ENCODE assay signal across 15 cellular contexts in genomic region chr4:186808635-186809018, GRCh38.
DNase-seq lines count a peak whose midpoint lies in the region; ATAC-seq, FAIRE-seq and TF ChIP-seq lines count a peak whose summit lies in the region.
"Had no signal": no experiment of that assay in that cellular context is flagged by ENCODE, and none has a peak within 500 bp of the region (broad histone marks: within the 10 kb centered on the region; RNA-seq: fewer than 3 reads in every experiment).

No MANE protein-coding gene starts in this region.

- no peaks in the 10 kb centered on the region for H3K79me2 ChIP-seq in K562 (ENCODE audit: control insufficient read depth, insufficient read depth, low read length)
- H3K79me2 ChIP-seq: parathyroid adenoma had no signal

- DNase-seq in AG08396 (ENCODE audit: low spot score) (peak; percentile 26), HFFc6 (peak; percentile 81), K562 (ENCODE audit: extremely low read depth in 1 of 4, low spot score in 3 of 4) (peak in 3 of 4 experiments; percentile 23 to 82 (median 44)), kidney (no peak), esophagus muscularis mucosa (ENCODE audit: extremely low spot score) (no peak), lower lobe of right lung (no peak), stomach (no peak), lower leg skin (ENCODE audit: low spot score in 2 of 2) (no peak)
- DNase-seq: activated CD4-positive, alpha-beta T cell treated with anti-CD3 and anti-CD28 coated beads, Interleukin-2, amount 50 U/mL, for 48 hours; NCI-H2029 treated with DMSO at 0.1 percent for 48 hours; NK-92 treated with Interleukin-12 subunit alpha and Interleukin-12 subunit beta, amount 100 ng/mL, for 24 hours; stimulated activated CD4-positive, alpha-beta T cell treated with anti-CD3 and anti-CD28 coated beads, Interleukin-4, amount 100 ng/mL, for 1 hour; stimulated activated naive CD8-positive, alpha-beta T cell treated with anti-CD3 and anti-CD28 coated beads, Interleukin-15, Interleukin-2, amounts not matched to agents 100 U/mL and 50 U/mL, for 24 hours had no signal

- H3K9ac ChIP-seq in K562 (ENCODE audit: insufficient read depth in 1 of 2, low read depth in 2 of 2, low read length in 2 of 2): peak overlapping the region in 1 of 2 experiments; percentile 15; a peak in 2 of 4 replicates
- no peak overlapping the region for H3K9ac ChIP-seq in kidney (ENCODE audit: low read length in 2 of 2)
- H3K9ac ChIP-seq: parathyroid adenoma had no signal

- peaks cover 43% of the 10 kb centered on the region for H3K4me1 Mint-ChIP-seq in HFFc6 (ENCODE audit: low read depth)

- intact Hi-C loops in K562 (cut with micrococcal nuclease): no loop called here
- intact Hi-C loops in kidney (cut with DNase I): no loop called here
- intact Hi-C loops in esophagus muscularis mucosa (cut with DNase I): no loop called here
- intact Hi-C loops in lower lobe of right lung (cut with DNase I): no loop called here
- intact Hi-C loops in stomach (cut with DNase I; ENCODE audit: low total_unique reads): no loop called here
- intact Hi-C loops in lower leg skin (cut with DNase I; ENCODE audit: low total_unique reads): no loop called here

- ATAC-seq in K562 (peak; percentile 92), lower lobe of right lung (no peak)
- ATAC-seq: stimulated activated naive CD8-positive, alpha-beta T cell treated with anti-CD3 and anti-CD28 coated beads, Interleukin-15, Interleukin-2, amounts not matched to agents 100 U/mL and 50 U/mL, for 24 hours had no signal

- H3K4me3 Mint-ChIP-seq in HFFc6: peak overlapping the region; percentile 42

- H3K9me3 ChIP-seq in K562 (replicated peaks; ENCODE audit: control insufficient read depth, insufficient read depth, low read depth, low read length) (no peaks in the 10 kb centered on the region), kidney (ENCODE audit: control insufficient read depth in 1 of 2, low read length in 2 of 2) (no peaks in the 10 kb centered on the region), esophagus muscularis mucosa (no peaks in the 10 kb centered on the region), lower lobe of right lung (no peaks in the 10 kb centered on the region), stomach (peaks cover 0 to 7% (median 0%) of the 10 kb centered on the region in 4 donors)

- H3K4me1 ChIP-seq in K562 (replicated peaks in 1 of 2; ENCODE audit: control insufficient read depth in 2 of 2, insufficient read depth in 2 of 2, low read length in 2 of 2) (peaks cover 3 to 11% of the 10 kb centered on the region in 2 experiments; a peak in 2 of 5 replicates), kidney (ENCODE audit: control insufficient read depth in 1 of 2, insufficient read depth in 1 of 2, low read depth in 1 of 2, low read length in 2 of 2) (peaks cover 9 to 14% of the 10 kb centered on the region in 2 donors), esophagus muscularis mucosa (no peaks in the 10 kb centered on the region), lower lobe of right lung (no peaks in the 10 kb centered on the region), stomach (no peaks in the 10 kb centered on the region)
- H3K4me1 ChIP-seq: parathyroid adenoma had no signal

- peak overlapping the region; percentile 81 for H2AFZ ChIP-seq in K562 (ENCODE audit: low read depth, low read length)
- H2AFZ ChIP-seq: parathyroid adenoma had no signal

- H3K36me3 ChIP-seq in K562 (ENCODE audit: control insufficient read depth, insufficient read depth, low read length) (no peaks in the 10 kb centered on the region; the same call in 2 of the 3 replicates), kidney (ENCODE audit: control insufficient read depth in 1 of 2, insufficient read depth in 2 of 2, low read length in 2 of 2) (no peaks in the 10 kb centered on the region), esophagus muscularis mucosa (no peaks in the 10 kb centered on the region), lower lobe of right lung (no peaks in the 10 kb centered on the region), stomach (no peaks in the 10 kb centered on the region)

- peak overlapping the region; percentile 59 for H3K27ac ChIP-seq in K562 (ENCODE audit: extremely low read depth, low read depth, low read length)
- peak overlapping the region; percentile 35 to 65 for H3K27ac ChIP-seq in kidney (ENCODE audit: low read depth in 2 of 2, low read length in 2 of 2)
- H3K27ac ChIP-seq in esophagus muscularis mucosa (replicated peaks in 1 of 4): no peak overlapping the region
- no peak overlapping the region for H3K27ac ChIP-seq in lower lobe of right lung
- H3K27ac ChIP-seq in stomach: no peak overlapping the region
- H3K27ac ChIP-seq: C4-2B, parathyroid adenoma had no signal

- H3K27me3 Mint-ChIP-seq in HFFc6 (ENCODE audit: insufficient read depth): no peaks in the 10 kb centered on the region

- in situ Hi-C loops in K562 (cut with MboI): no loop called here

- peak overlapping the region; percentile 59 for H3K4me2 ChIP-seq in K562 (ENCODE audit: insufficient read depth, low read length)

- no peaks in the 10 kb centered on the region for H3K27me3 ChIP-seq in K562 (ENCODE audit: control insufficient read depth in 2 of 2, insufficient read depth in 2 of 2, low read length in 2 of 2)
- H3K27me3 ChIP-seq in esophagus muscularis mucosa: no peaks in the 10 kb centered on the region
- no peaks in the 10 kb centered on the region for H3K27me3 ChIP-seq in lower lobe of right lung (ENCODE audit: low read depth)
- H3K27me3 ChIP-seq in stomach: no peaks in the 10 kb centered on the region

- no peak overlapping the region for H3K4me3 ChIP-seq in K562
- peak overlapping the region; percentile 29 to 50 for H3K4me3 ChIP-seq in kidney (ENCODE audit: low read length in 2 of 2)
- H3K4me3 ChIP-seq in esophagus muscularis mucosa: no peak overlapping the region
- no peak overlapping the region for H3K4me3 ChIP-seq in lower lobe of right lung
- H3K4me3 ChIP-seq in stomach: no peak overlapping the region
- H3K4me3 ChIP-seq in lower leg skin (ENCODE audit: low read depth, poor library complexity, severe bottlenecking): no peak overlapping the region

- no peaks in the 10 kb centered on the region for H3K9me3 Mint-ChIP-seq in HFFc6

- TF ChIP-seq CTCF in HFFc6 (IDR thresholded peaks at IDR 0.05): no peak
- TF ChIP-seq CTCF in K562 (IDR thresholded peaks at IDR 0.05 in 2 of 3, conservative IDR thresholded peaks at IDR 0.05 in 1 of 3; ENCODE audit: insufficient read depth in 2 of 3, low read depth in 1 of 3, low read length in 3 of 3): no peak
- no peak for TF ChIP-seq CTCF in kidney (IDR thresholded peaks at IDR 0.05; ENCODE audit: borderline replicate concordance, extremely low read depth, insufficient read depth)
- no peak for TF ChIP-seq CTCF in esophagus muscularis mucosa (IDR thresholded peaks at IDR 0.05)
- TF ChIP-seq CTCF in lower lobe of right lung (IDR thresholded peaks at IDR 0.05): no peak
- no peak for TF ChIP-seq CTCF in stomach (IDR thresholded peaks at IDR 0.05)
- TF ChIP-seq CTCF in lower leg skin (IDR thresholded peaks at IDR 0.05): no peak

- TF ChIP-seq POLR2A in K562 (conservative IDR thresholded peaks at IDR 0.05) (no peak), esophagus muscularis mucosa (IDR thresholded peaks at IDR 0.05; ENCODE audit: low read depth) (no peak), stomach (IDR thresholded peaks at IDR 0.05) (no peak), lower leg skin (IDR thresholded peaks at IDR 0.05) (no peak)

- POLR2A ChIA-PET in K562 (lab: Yijun Ruan, JAX): interaction anchor here (0.8 kb wide), 1 partner anchor 46 kb away, joined by 3 read pairs; no protein-coding TSS in a partner anchor

- TF ChIP-seq RAD21 in K562 (CRISPR knock-in tag; conservative IDR thresholded peaks at IDR 0.05 in 1 of 2, IDR thresholded peaks at IDR 0.05 in 1 of 2): no peak

- TF ChIP-seq EP300 in K562 (IDR thresholded peaks at IDR 0.05; ENCODE audit: low read length): no peak; the same call in 1 of the 2 replicates
- no peak for TF ChIP-seq EP300 in esophagus muscularis mucosa (IDR thresholded peaks at IDR 0.05)
- no peak for TF ChIP-seq EP300 in stomach (IDR thresholded peaks at IDR 0.05)

- no TSS peak for BruUV-seq in K562 (replicated peaks; lab: Mats Ljungman, UMichigan)

- H4K20me1 ChIP-seq in K562 (replicated peaks; ENCODE audit: control insufficient read depth, insufficient read depth, low read length): no peaks in the 10 kb centered on the region

- H3K36me3 Mint-ChIP-seq in HFFc6 (ENCODE audit: low read depth): no peaks in the 10 kb centered on the region

- H3K27ac Mint-ChIP-seq in HFFc6: peak overlapping the region; percentile 73

- H3K9me1 ChIP-seq in K562 (ENCODE audit: control insufficient read depth, insufficient read depth, low read length): no peaks in the 10 kb centered on the region

- CTCF ChIA-PET in K562 (lab: Yijun Ruan, JAX; ENCODE audit: low intra/inter-chr PET ratio): no interaction called here

- peak; percentile 89 for FAIRE-seq in K562 (lab: Jason Lieb, UNC)
- FAIRE-seq in kidney (lab: Jason Lieb, UNC): peak; percentile 45

- 6% methylated on average over 7 of the region's 7 CpGs for WGBS in K562 (ENCODE audit: insufficient coverage, low coverage, missing lambda C conversion rate)
- WGBS in esophagus muscularis mucosa: 78% methylated on average over 7 of the region's 7 CpGs
- WGBS in stomach, 5 donors: 72 to 81% (median 76%) methylated on average over 7 of the region's 7 CpGs
- 72 to 85% methylated on average over 7 of the region's 7 CpGs for WGBS in lower leg skin, 2 donors

TF ChIP-seq in K562, 482 proteins besides CTCF, POLR2A, EP300 and RAD21 (continues in another document):
- TF ChIP-seq ZFP91 (CRISPR knock-in tag; IDR thresholded peaks at IDR 0.05) (no peak), CREM (IDR thresholded peaks at IDR 0.05; ENCODE audit: low read depth) (peak; percentile 33), IRF9 (tag; IDR thresholded peaks at IDR 0.05) (no peak)

Comparison
In these comparisons a context has a peak if more than half of its experiments do, and no peak if none do; other contexts are left out.
1. DNase-seq: peak in AG08396 (single experiment), HFFc6 (single experiment) and K562 (3 of 4); none in kidney (single experiment), esophagus muscularis mucosa (single experiment), lower lobe of right lung (single experiment), stomach (single experiment) and lower leg skin (0 of 2).
2. H3K27ac ChIP-seq: peak in K562 (single experiment) and kidney (2 of 2); none in esophagus muscularis mucosa (0 of 4), lower lobe of right lung (single experiment) and stomach (0 of 5).
3. H3K4me3 ChIP-seq: peak in kidney (2 of 2); none in K562 (single experiment), esophagus muscularis mucosa (0 of 4), lower lobe of right lung (single experiment), stomach (0 of 4) and lower leg skin (single experiment).